Comparison of ENCODE assay signal across 12 cellular contexts in genomic region chr14:52033131-52033642, GRCh38. TPM values are rescaled to one million over a fixed set of nuclear protein-coding genes. Genes with fewer than 3 reads are reported as not detected.
A peak's percentile ranks its signal among the peaks of the same experiment; 100 is the strongest.
DNase-seq lines count a peak whose midpoint lies in the region; ATAC-seq and TF ChIP-seq lines count a peak whose summit lies in the region.
"Had no signal": no experiment of that assay in that cellular context is flagged by ENCODE, and none has a peak within 500 bp of the region (broad histone marks: within the 10 kb centered on the region; RNA-seq: fewer than 3 reads in every experiment).

No MANE protein-coding gene starts in this region.

- H3K4me1 ChIP-seq in SK-N-SH (ENCODE audit: control insufficient read depth in 1 of 2, insufficient read depth in 2 of 2, low read depth in 1 of 2, low read length in 1 of 2) (peaks cover 8 to 40% of the 10 kb centered on the region in 2 experiments; a peak in 3 of 4 replicates), skeletal muscle tissue (ENCODE audit: control insufficient read depth in 3 of 3, insufficient read depth in 3 of 3, low read length in 3 of 3) (peaks cover 11 to 13% (median 11%) of the 10 kb centered on the region in 3 donors)

- H3K9me3 ChIP-seq in SK-N-SH, result no peaks in the 10 kb centered on the region
- no peaks in the 10 kb centered on the region for H3K9me3 ChIP-seq in skeletal muscle tissue (ENCODE audit: control insufficient read depth in 3 of 3, low read length in 3 of 3)
- H3K9me3 ChIP-seq in CD4-positive, alpha-beta T cell (ENCODE audit: control insufficient read depth, low read length), result no peaks in the 10 kb centered on the region

- H3K27me3 ChIP-seq in SK-N-SH (ENCODE audit: insufficient read depth), result no peaks in the 10 kb centered on the region
- H3K27me3 ChIP-seq in skeletal muscle tissue (ENCODE audit: control insufficient read depth in 3 of 3, insufficient read depth in 3 of 3, low read length in 3 of 3), result no peaks in the 10 kb centered on the region
- H3K27me3 ChIP-seq in CD4-positive, alpha-beta T cell (ENCODE audit: control insufficient read depth, insufficient read depth, low read length), result no peaks in the 10 kb centered on the region

- peaks cover 6% of the 10 kb centered on the region for H3K27me3 Mint-ChIP-seq in CD4-positive, alpha-beta T cell

- CTCF ChIA-PET in SK-N-SH (lab: Yijun Ruan, JAX), result interaction anchor here (0.8 to 1.3 kb wide), 3 partner anchors 10 to 38 kb away, joined by 3 read pairs; no protein-coding TSS in a partner anchor
- CTCF ChIA-PET in CD4-positive, alpha-beta T cell (lab: Charles Lee), result no interaction called here

- DNase-seq in GM03348 (ENCODE audit: low spot score) (peak; percentile 48), SK-N-SH (no peak), fibroblast of peridontal ligament (ENCODE audit: extremely low read depth) (peak; percentile 82), SHP77 treated with DMSO at 0.1 percent for 48 hours (lab: John Stamatoyannopoulos, UW) (no peak), SIG-M5 treated with dmso at 0.1 percent for 504 hours (lab: John Stamatoyannopoulos, UW; ENCODE audit: unreplicated experiment) (no peak)
- no peak for DNase-seq in stimulated activated CD4-positive, alpha-beta T cell treated with anti-CD3 and anti-CD28 coated beads, Interleukin-4, amount 100 ng/mL, for 4 hours
- DNase-seq in CD4-positive, alpha-beta T cell, result no peak
- DNase-seq: NCI-H2029 treated with DMSO at 0.1 percent for 48 hours; stimulated activated naive CD8-positive, alpha-beta T cell treated with anti-CD3 and anti-CD28 coated beads, Interleukin-15, Interleukin-2, amounts not matched to agents 100 U/mL and 50 U/mL, for 24 hours had no signal

- no peak for ATAC-seq in CD4-positive, alpha-beta T cell (ENCODE audit: poor library complexity)
- ATAC-seq: Panc1; stimulated activated naive CD8-positive, alpha-beta T cell treated with anti-CD3 and anti-CD28 coated beads, Interleukin-15, Interleukin-2, amounts not matched to agents 100 U/mL and 50 U/mL, for 24 hours had no signal

- no peaks in the 10 kb centered on the region for H3K9me3 Mint-ChIP-seq in CD4-positive, alpha-beta T cell

- H3F3A ChIP-seq in SK-N-SH (replicated peaks; ENCODE audit: insufficient read depth), result peaks cover 18% of the 10 kb centered on the region

- peak overlapping the region; percentile 63 for H3K4me2 ChIP-seq in SK-N-SH

- H3K36me3 Mint-ChIP-seq in CD4-positive, alpha-beta T cell (ENCODE audit: low read depth), result no peaks in the 10 kb centered on the region

- H4K20me1 ChIP-seq in SK-N-SH (ENCODE audit: insufficient read depth), result no peaks in the 10 kb centered on the region

- peak overlapping the region; percentile 71 for H2AFZ ChIP-seq in SK-N-SH (ENCODE audit: low read depth)

- H3K4me3 Mint-ChIP-seq in CD4-positive, alpha-beta T cell, result no peak overlapping the region

- POLR2A ChIA-PET in SK-N-SH (lab: Yijun Ruan, JAX), result no interaction called here
- POLR2A ChIA-PET in CD4-positive, alpha-beta T cell (lab: Charles Lee), result no interaction called here

- H3K27ac Mint-ChIP-seq in CD4-positive, alpha-beta T cell, result no peak overlapping the region
- H3K27ac Mint-ChIP-seq: activated T-helper 2 cell treated with anti-CD3 and anti-CD28 coated beads, Interferon-gamma antibody, Interleukin-2, Interleukin-4, amounts not matched to agents 10 μg/mL and 5 μg/mL and 100 μg/mL, durations not matched to agents 14 hours and 24 hours and 36 hours had no signal

- TF ChIP-seq RAD21 in SK-N-SH (IDR thresholded peaks at IDR 0.05; ENCODE audit: low read length), result no peak

- 32% methylated on average over 10 of the region's 10 CpGs for WGBS in SK-N-SH (ENCODE audit: low lambda C conversion rate)

- no peak overlapping the region for H3K4me3 ChIP-seq in SK-N-SH (ENCODE audit: low read depth in 2 of 2, low read length in 1 of 2)
- H3K4me3 ChIP-seq in skeletal muscle tissue (ENCODE audit: low read length in 3 of 3), result no peak overlapping the region

- H3K36me3 ChIP-seq in SK-N-SH (replicated peaks in 1 of 2; ENCODE audit: control insufficient read depth in 1 of 2, insufficient read depth in 2 of 2, low read length in 1 of 2), result peaks cover 0 to 32% of the 10 kb centered on the region in 2 experiments
- peaks cover 0 to 4% (median 0%) of the 10 kb centered on the region in 3 donors for H3K36me3 ChIP-seq in skeletal muscle tissue (ENCODE audit: control insufficient read depth in 3 of 3, insufficient read depth in 3 of 3, low read length in 3 of 3)

- H3K27ac ChIP-seq in SK-N-SH (ENCODE audit: low read depth in 2 of 2, low read length in 1 of 2) (peak overlapping the region; percentile 83 to 91; a peak in 3 of 4 replicates), skeletal muscle tissue (ENCODE audit: low read depth, low read length) (peak overlapping the region; percentile 26)
- H3K27ac ChIP-seq in CD4-positive, alpha-beta T cell (ENCODE audit: low read depth, low read length), result no peak overlapping the region

- H3K9ac ChIP-seq in SK-N-SH (peak overlapping the region; percentile 49; the same call in 1 of the 2 replicates), skeletal muscle tissue (ENCODE audit: low read depth in 1 of 3, low read length in 3 of 3) (peak overlapping the region in 1 of 3 donors; percentile 7)

- intact Hi-C loops in CD4-positive, alpha-beta T cell (cut with DNase I, micrococcal nuclease), result no loop called here

- H3K9me2 ChIP-seq in SK-N-SH, result no peaks in the 10 kb centered on the region

- no peaks in the 10 kb centered on the region for H3K4me1 Mint-ChIP-seq in CD4-positive, alpha-beta T cell (ENCODE audit: low read depth)

- H3K79me2 ChIP-seq in SK-N-SH (ENCODE audit: insufficient read depth), result peaks cover 4% of the 10 kb centered on the region

- TF ChIP-seq EP300 in SK-N-SH (IDR thresholded peaks at IDR 0.05; ENCODE audit: borderline replicate concordance in 1 of 2, low read depth in 1 of 2, low read length in 1 of 2), result 0 out of 4 replicates have a peak, but pooled peaks of 1 of the 2 experiments have one; percentile 17

- no peak for TF ChIP-seq CTCF in SK-N-SH (IDR thresholded peaks at IDR 0.05)
- TF ChIP-seq CTCF in CD4-positive, alpha-beta T cell (IDR thresholded peaks at IDR 0.05), result no peak

TF ChIP-seq in SK-N-SH, 30 proteins besides CTCF, POLR2A, EP300 and RAD21:
- TF ChIP-seq MAX (IDR thresholded peaks at IDR 0.05; ENCODE audit: low read depth), result peak; percentile 56; the same call in 1 of the 2 replicates
- TF ChIP-seq PBX3 (IDR thresholded peaks at IDR 0.05), result no peak
- peak; percentile 90 for TF ChIP-seq TCF12 (IDR thresholded peaks at IDR 0.05)

RNA-seq across cellular contexts. Expression of gene NID2, which starts 35.7 kb away (rescaled TPM):
- polyA plus RNA-seq in SK-N-SH (2012; rRNA removed), result 15.9 and 22.7 TPM in 2 replicates
- 19.8 and 21.6 TPM in 2 replicates for polyA plus RNA-seq in SK-N-SH (2012; cell fraction: cytosol; rRNA removed)
- 36.1 and 46.6 TPM in 2 replicates for polyA plus RNA-seq in SK-N-SH (2012; cell fraction: nucleus; rRNA removed)
- 76.7 TPM for total RNA-seq in skeletal muscle tissue
- total RNA-seq in CD4-positive, alpha-beta T cell, result under 1 TPM in 1 of 2 experiments, not detected in 1; 0.19 TPM

RNA-seq across cellular contexts. Expression of gene RTRAF, which starts 43.8 kb away (rescaled TPM):
- polyA plus RNA-seq in SK-N-SH (2012; rRNA removed), result 42.5 and 43.6 TPM in 2 replicates
- polyA plus RNA-seq in SK-N-SH (2012; cell fraction: cytosol; rRNA removed), result 68.2 and 96.1 TPM in 2 replicates
- polyA plus RNA-seq in SK-N-SH (2012; cell fraction: nucleus; rRNA removed), result 12.3 and 26.7 TPM in 2 replicates
- 60.5 TPM for total RNA-seq in skeletal muscle tissue
- 100 to 1,000 TPM; 155 to 157 TPM for total RNA-seq in CD4-positive, alpha-beta T cell

Comparison
In these comparisons a context has a peak if more than half of its experiments do, and no peak if none do; other contexts are left out.
1. DNase-seq: peak in GM03348 (single experiment) and fibroblast of peridontal ligament (single experiment); none in SK-N-SH (single experiment), stimulated activated CD4-positive, alpha-beta T cell treated with anti-CD3 and anti-CD28 coated beads, Interleukin-4, amount 100 ng/mL, for 4 hours (0 of 2), SHP77 treated with DMSO at 0.1 percent for 48 hours (single experiment), CD4-positive, alpha-beta T cell (0 of 10) and SIG-M5 treated with dmso at 0.1 percent for 504 hours (single experiment).
2. RNA of gene NID2, which starts 35.7 kb away (total RNA-seq): 76.7 TPM in skeletal muscle tissue (single experiment); 0.19 TPM in CD4-positive, alpha-beta T cell; every median in the first group is over 10 times any median in the second.